In genomic region chr7:35268953-35269352, GRCh38 we compare ENCODE assay signal across 16 cellular contexts.
"Had no signal": no experiment of that assay in that cellular context is flagged by ENCODE, and none has a peak within 500 bp of the region (broad histone marks: within the 10 kb centered on the region; RNA-seq: fewer than 3 reads in every experiment).

No MANE protein-coding gene starts in this region.

- H3K4me3 ChIP-seq: breast epithelium, heart right ventricle, left ventricle myocardium inferior, sigmoid colon, suprapubic skin, upper lobe of left lung had no signal

- H3K4me1 ChIP-seq: breast epithelium, suprapubic skin, upper lobe of left lung had no signal

- H3K27ac ChIP-seq: breast epithelium, heart right ventricle, left ventricle myocardium inferior, sigmoid colon, suprapubic skin, upper lobe of left lung had no signal

- H3K36me3 ChIP-seq: breast epithelium, heart right ventricle, left ventricle myocardium inferior, sigmoid colon, suprapubic skin, upper lobe of left lung had no signal

- H3K27me3 ChIP-seq: sigmoid colon, upper lobe of left lung had no signal

- H3K9me3 ChIP-seq: breast epithelium, heart right ventricle, left ventricle myocardium inferior, sigmoid colon, suprapubic skin, upper lobe of left lung had no signal

- ATAC-seq: activated CD8-positive, alpha-beta T cell treated with anti-CD3 and anti-CD28 coated beads for 36 hours; esophagus mucosa; heart right ventricle; stimulated activated naive CD8-positive, alpha-beta T cell treated with anti-CD3 and anti-CD28 coated beads, Interleukin-15, Interleukin-2, amounts not matched to agents 100 U/mL and 50 U/mL, for 24 hours had no signal

- DNase-seq: activated CD8-positive, alpha-beta memory T cell treated with anti-CD3 and anti-CD28 coated beads, Interleukin-2, amount 50 U/mL, for 4 hours; activated CD8-positive, alpha-beta T cell treated with anti-CD3 and anti-CD28 coated beads for 36 hours; activated naive CD4-positive, alpha-beta T cell; aorta; heart right ventricle; islet precursor cell; left ventricle myocardium inferior; occipital lobe; sigmoid colon; stimulated activated CD4-positive, alpha-beta T cell treated with anti-CD3 and anti-CD28 coated beads, Interleukin-2, amount 100 ng/mL, for 48 hours; stimulated activated naive CD8-positive, alpha-beta T cell treated with anti-CD3 and anti-CD28 coated beads, Interleukin-15, Interleukin-2, amounts not matched to agents 100 U/mL and 50 U/mL, for 24 hours; T-helper 9 cell; upper lobe of left lung had no signal
